ENCODE assay signal across 8 cellular contexts in the genomic region with DNA sequence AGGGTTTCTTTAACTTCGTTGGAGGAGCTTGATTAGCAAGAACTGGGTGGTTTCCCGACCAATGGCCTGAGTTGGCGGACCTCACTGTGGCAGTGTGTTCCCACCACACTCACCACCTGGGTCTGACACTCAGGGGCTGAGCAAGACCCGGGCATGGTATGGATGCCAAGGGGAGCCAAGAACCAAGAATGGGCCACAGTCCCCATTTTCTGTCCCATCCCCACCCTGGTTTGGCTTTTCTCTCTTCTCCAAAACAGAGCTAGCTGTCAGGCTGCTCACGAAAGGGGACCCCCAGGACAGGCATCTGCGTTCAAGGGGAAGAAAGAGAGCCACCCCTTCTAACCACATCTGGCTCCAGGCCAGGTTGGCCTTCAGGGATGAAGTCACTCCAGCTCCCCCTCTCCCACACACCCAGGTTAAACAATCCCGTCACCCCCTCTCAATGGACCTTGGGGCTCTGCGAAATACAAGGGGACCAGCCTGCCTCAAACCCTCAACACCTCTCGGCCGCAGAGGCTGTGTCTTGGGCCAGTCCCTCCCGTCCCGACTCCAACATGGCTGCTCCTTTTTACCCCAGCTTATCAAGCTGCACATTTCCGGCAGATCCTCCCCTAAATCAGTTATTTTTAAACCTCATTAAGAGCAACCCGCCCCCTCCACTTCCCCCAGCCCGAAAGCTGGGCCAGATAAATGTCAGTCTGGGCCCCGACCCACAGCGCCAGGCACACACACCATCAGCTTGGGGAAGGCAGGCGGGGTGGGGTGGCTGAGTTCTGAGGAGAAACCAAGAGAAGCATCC. TPM values are rescaled to one million over a fixed set of nuclear protein-coding genes. Genes with fewer than 3 reads are reported as not detected.
DNase-seq lines count a peak whose midpoint lies in the region; ATAC-seq and TF ChIP-seq lines count a peak whose summit lies in the region.

No MANE protein-coding gene starts in this region.

- H3K36me3 Mint-ChIP-seq in brain = peaks cover 4% of the 10 kb centered on the region

- H3K4me1 Mint-ChIP-seq in brain = peaks cover 78% of the 10 kb centered on the region

- ATAC-seq in HG02852 (IDR thresholded peaks at IDR 0.05; ENCODE audit: unreplicated experiment) = no peak
- no peak for ATAC-seq in GM18909 (IDR thresholded peaks at IDR 0.05; ENCODE audit: poor library complexity, unreplicated experiment)
- ATAC-seq in HG02973 (IDR thresholded peaks at IDR 0.05; ENCODE audit: unreplicated experiment) = no peak

- H3K36me3 ChIP-seq in KOPT-K1 (ENCODE audit: insufficient read depth, low read length) = peaks cover 48% of the 10 kb centered on the region

- TF ChIP-seq CTCF in brain (conservative IDR thresholded peaks at IDR 0.05) = no peak

- H3K9me3 ChIP-seq in KOPT-K1 (ENCODE audit: insufficient read depth, low read length, poor library complexity, severe bottlenecking) = no peaks in the 10 kb centered on the region

- H3K27ac ChIP-seq in KOPT-K1 (ENCODE audit: low read depth, low read length, poor library complexity, severe bottlenecking) = peak overlapping the region; percentile 92

- H3K9me3 Mint-ChIP-seq in brain = no peaks in the 10 kb centered on the region

- peak overlapping the region in 3 of 5 experiments; percentile 49 to 74 (median 74) for H3K4me3 Mint-ChIP-seq in brain

- H3K27ac Mint-ChIP-seq in brain = peak overlapping the region in 4 of 5 experiments; percentile 21 to 69 (median 36)

- peaks cover 8% of the 10 kb centered on the region for H3K27me3 Mint-ChIP-seq in brain

- DNase-seq in CD1c-positive myeloid dendritic cell (ENCODE audit: extremely low spot score) (peak; percentile 64), myocyte (ENCODE audit: low read depth) (peak; percentile 28)
- DNase-seq in effector CD4-positive, alpha-beta T cell = no peak

RNA-seq across cellular contexts. Expression of gene TAGLN2, which starts 3.4 kb away (rescaled TPM):
- polyA plus RNA-seq in brain (ENCODE audit: insufficient read depth, low read depth, low replicate concordance) = 825 TPM
- 65.1 and 75.5 TPM in 2 replicates for total RNA-seq in myocyte
- 325 TPM for polyA plus RNA-seq in myocyte (2012)

RNA-seq across cellular contexts. Expression of gene CFAP45, which starts 21.9 kb away (rescaled TPM):
- polyA plus RNA-seq in brain (ENCODE audit: insufficient read depth, low read depth, low replicate concordance) = 0.98 TPM
- total RNA-seq in myocyte = not detected in 2 replicates
- polyA plus RNA-seq in myocyte (2012) = 0.47 TPM

RNA-seq across cellular contexts. Expression of gene IGSF9, which starts 23.5 kb away (rescaled TPM):
- polyA plus RNA-seq in brain (ENCODE audit: insufficient read depth, low read depth, low replicate concordance) = 43.9 TPM
- 0.16 TPM in 1 of 2 replicates, not detected in the other for total RNA-seq in myocyte
- not detected for polyA plus RNA-seq in myocyte (2012)

RNA-seq across cellular contexts. Expression of gene SLAMF9, which starts 32.1 kb away (rescaled TPM):
- polyA plus RNA-seq in brain (ENCODE audit: insufficient read depth, low read depth, low replicate concordance) = not detected
- total RNA-seq in myocyte = not detected in 2 replicates
- polyA plus RNA-seq in myocyte (2012) = not detected

RNA-seq across cellular contexts. Expression of gene VSIG8, which starts 59.4 kb away (rescaled TPM):
- not detected for polyA plus RNA-seq in brain (ENCODE audit: insufficient read depth, low read depth, low replicate concordance)
- not detected in 2 replicates for total RNA-seq in myocyte
- polyA plus RNA-seq in myocyte (2012) = not detected
